10 cellular contexts compared by ENCODE assay signal in genomic region chr9:8856686-8857329, GRCh38.
DNase-seq lines count a peak whose midpoint lies in the region; ATAC-seq and TF ChIP-seq lines count a peak whose summit lies in the region.
"Had no signal": no experiment of that assay in that cellular context is flagged by ENCODE, and none has a peak within 500 bp of the region (broad histone marks: within the 10 kb centered on the region; RNA-seq: fewer than 3 reads in every experiment).

No MANE protein-coding gene starts in this region.

- H3K36me3 Mint-ChIP-seq in MCF 10A (ENCODE audit: insufficient read depth, unreplicated experiment): no peaks in the 10 kb centered on the region

- ATAC-seq in lung (ENCODE audit: insufficient read depth, low FRiP score) (no peak), aorta (ENCODE audit: low FRiP score) (no peak), GM21786 (IDR thresholded peaks at IDR 0.05; ENCODE audit: unreplicated experiment) (no peak)

- CTCF ChIA-PET in MCF 10A (lab: Yijun Ruan, JAX): interaction anchor here (1.0 kb wide), 1 partner anchor 9 kb away, joined by 3 read pairs; no protein-coding TSS in a partner anchor

- DNase-seq in breast epithelium (ENCODE audit: low spot score in 2 of 2) (no peak), MCF 10A (ENCODE audit: unreplicated experiment) (no peak), cerebellar cortex (ENCODE audit: low spot score) (peak; percentile 49), lung (ENCODE audit: low spot score) (no peak), aorta (no peak), NCI-H510A treated with DMSO at 0.1 percent for 48 hours (lab: John Stamatoyannopoulos, UW) (no peak), NCI-H2029 treated with DMSO at 0.1 percent for 48 hours (lab: John Stamatoyannopoulos, UW) (no peak)

- no peak overlapping the region for H3K27ac Mint-ChIP-seq in MCF 10A (ENCODE audit: low read depth, unreplicated experiment)

- H3K4me1 ChIP-seq in breast epithelium: no peaks in the 10 kb centered on the region
- H3K4me1 ChIP-seq in lung (ENCODE audit: control insufficient read depth in 2 of 2, insufficient read depth in 2 of 2, low read length in 2 of 2): peaks cover 3% of the 10 kb centered on the region in 2 donors
- no peaks in the 10 kb centered on the region for H3K4me1 ChIP-seq in aorta (ENCODE audit: control insufficient read depth in 1 of 2, insufficient read depth in 2 of 2, low read length in 2 of 2)

- H3K27ac ChIP-seq in breast epithelium (no peak overlapping the region), lung (ENCODE audit: low read depth in 1 of 2, low read length in 1 of 2) (no peak overlapping the region), aorta (ENCODE audit: low read depth in 1 of 2, low read length in 2 of 2) (peak overlapping the region in 1 of 2 donors; percentile 75)
- H3K27ac ChIP-seq: VCaP had no signal

- no TSS peak for BruUV-seq in MCF 10A (replicated peaks; lab: Mats Ljungman, UMichigan)

- no peaks in the 10 kb centered on the region for H3K4me1 Mint-ChIP-seq in MCF 10A (ENCODE audit: insufficient read depth, unreplicated experiment)

- WGBS in lung, 2 donors: 8% methylated on average over 14 of the region's 14 CpGs
- 1% methylated on average over 14 of the region's 14 CpGs for WGBS in aorta, 2 donors

- H3K27me3 ChIP-seq in breast epithelium: peaks cover 0 to 41% of the 10 kb centered on the region in 2 donors
- H3K27me3 ChIP-seq in lung (ENCODE audit: control insufficient read depth, insufficient read depth): no peaks in the 10 kb centered on the region
- no peaks in the 10 kb centered on the region for H3K27me3 ChIP-seq in aorta (ENCODE audit: control insufficient read depth in 1 of 2, insufficient read depth in 2 of 2, low read length in 1 of 2)

- no peaks in the 10 kb centered on the region for H3K27me3 Mint-ChIP-seq in MCF 10A (ENCODE audit: insufficient read depth, unreplicated experiment)

- no peak for TF ChIP-seq POLR2A in breast epithelium (IDR thresholded peaks at IDR 0.05)

- H3K9me3 ChIP-seq in breast epithelium: no peaks in the 10 kb centered on the region
- no peaks in the 10 kb centered on the region for H3K9me3 ChIP-seq in lung (ENCODE audit: control insufficient read depth in 2 of 2, insufficient read depth in 1 of 2, low read length in 1 of 2)
- no peaks in the 10 kb centered on the region for H3K9me3 ChIP-seq in aorta (ENCODE audit: control insufficient read depth, low read length)

- POLR2A ChIA-PET in MCF 10A (lab: Yijun Ruan, JAX): no interaction called here

- no peak for TF ChIP-seq CTCF in breast epithelium (IDR thresholded peaks at IDR 0.05)
- no peak for TF ChIP-seq CTCF in MCF 10A (IDR thresholded peaks at IDR 0.05; ENCODE audit: unreplicated experiment)
- TF ChIP-seq CTCF in lung (IDR thresholded peaks at IDR 0.05; ENCODE audit: control extremely low read depth, extremely low read depth): no peak

- H3K4me3 ChIP-seq in breast epithelium (peak overlapping the region; percentile 55 to 83 (median 56)), lung (peak overlapping the region; percentile 50), aorta (ENCODE audit: low read length in 2 of 2) (peak overlapping the region; percentile 76 to 96)
- H3K4me3 ChIP-seq: GM12878 had no signal

- H3K4me3 Mint-ChIP-seq in MCF 10A (ENCODE audit: unreplicated experiment): no peak overlapping the region

- intact Hi-C loops in breast epithelium (cut with DNase I; ENCODE audit: low total_unique reads) (no loop called here), MCF 10A (cut with micrococcal nuclease) (loop anchor here (10.0 kb wide), 1 partner anchor 1282 kb away; no protein-coding TSS in a partner anchor), aorta (cut with DNase I) (loop anchor here (5.0 to 10.0 kb wide), 4 partner anchors 70 to 172 kb away; no protein-coding TSS in a partner anchor)

- H3K36me3 ChIP-seq in breast epithelium: no peaks in the 10 kb centered on the region
- H3K36me3 ChIP-seq in lung (ENCODE audit: control insufficient read depth in 2 of 2, insufficient read depth in 2 of 2, low read length in 2 of 2): no peaks in the 10 kb centered on the region
- no peaks in the 10 kb centered on the region for H3K36me3 ChIP-seq in aorta (ENCODE audit: control insufficient read depth in 1 of 2, insufficient read depth in 2 of 2, low read length in 1 of 2)

- no peaks in the 10 kb centered on the region for H3K9me3 Mint-ChIP-seq in MCF 10A (ENCODE audit: unreplicated experiment)
